In genomic region chr19:1097810-1098176, GRCh38 we compare ENCODE assay signal across 12 cellular contexts. TPM values are rescaled to one million over a fixed set of nuclear protein-coding genes. Genes with fewer than 3 reads are reported as not detected.
DNase-seq lines count a peak whose midpoint lies in the region; ATAC-seq, FAIRE-seq and TF ChIP-seq lines count a peak whose summit lies in the region.
"Had no signal": no experiment of that assay in that cellular context is flagged by ENCODE, and none has a peak within 500 bp of the region (broad histone marks: within the 10 kb centered on the region; RNA-seq: fewer than 3 reads in every experiment).

No MANE protein-coding gene starts in this region.

- TF ChIP-seq POLR2A in GM12891 (IDR thresholded peaks at IDR 0.05; ENCODE audit: low read depth, low read length): no peak

- H3K36me3 ChIP-seq in naive thymus-derived CD4-positive, alpha-beta T cell (ENCODE audit: control insufficient read depth in 2 of 3, insufficient read depth in 3 of 3, low read length in 3 of 3): peaks cover 0 to 14% (median 0%) of the 10 kb centered on the region in 3 experiments
- peaks cover 6% of the 10 kb centered on the region; the same call in 1 of the 2 replicates for H3K36me3 ChIP-seq in SJCRH30

- H3K27ac Mint-ChIP-seq in activated naive CD8-positive, alpha-beta T cell treated with anti-CD3 and anti-CD28 coated beads, Interleukin-2, amount 50 U/mL, for 24 hours: peak overlapping the region; percentile 49
- peak overlapping the region in 5 of 9 donors; percentile 55 to 74 (median 68) for H3K27ac Mint-ChIP-seq in naive thymus-derived CD4-positive, alpha-beta T cell

- CTCF ChIA-PET in naive thymus-derived CD4-positive, alpha-beta T cell (lab: Charles Lee): interaction anchor here (0.7 to 0.9 kb wide), 2 partner anchors 21 to 147 kb away, joined by 4 to 5 read pairs; no protein-coding TSS in a partner anchor

- FAIRE-seq in frontal cortex (lab: Jason Lieb, UNC): no peak
- FAIRE-seq in GM12891 (lab: Jason Lieb, UNC): no peak
- FAIRE-seq: GM18507 had no signal

- POLR2A ChIA-PET in naive thymus-derived CD4-positive, alpha-beta T cell (lab: Charles Lee): interaction anchor here (1.3 to 38.6 kb wide), 3 partner anchors 25 to 171 kb away, joined by 4 to 2022 read pairs (median 6); partner anchors contain the start of genes ARHGAP45 and CIRBP

- peaks cover 21 to 35% of the 10 kb centered on the region in 2 donors for H3K4me1 ChIP-seq in naive thymus-derived CD4-positive, alpha-beta T cell (ENCODE audit: control insufficient read depth in 2 of 2, insufficient read depth in 2 of 2, low read length in 2 of 2)
- H3K4me1 ChIP-seq in SJCRH30: peaks cover 7% of the 10 kb centered on the region

- no peak for ATAC-seq in activated naive CD8-positive, alpha-beta T cell treated with anti-CD3 and anti-CD28 coated beads, Interleukin-2, amount 50 U/mL, for 24 hours
- no peak for ATAC-seq in naive thymus-derived CD4-positive, alpha-beta T cell
- ATAC-seq: naive thymus-derived CD8-positive, alpha-beta T cell had no signal

- no peak overlapping the region for H3K4me3 Mint-ChIP-seq in activated naive CD8-positive, alpha-beta T cell treated with anti-CD3 and anti-CD28 coated beads, Interleukin-2, amount 50 U/mL, for 24 hours
- H3K4me3 Mint-ChIP-seq in naive thymus-derived CD4-positive, alpha-beta T cell: no peak overlapping the region

- DNase-seq in AG10803 (ENCODE audit: low read depth): peak; percentile 25
- DNase-seq in DMS53 (lab: John Stamatoyannopoulos, UW): peak; percentile 84
- DNase-seq in activated naive CD8-positive, alpha-beta T cell treated with anti-CD3 and anti-CD28 coated beads, Interleukin-2, amount 50 U/mL, for 24 hours: no peak
- DNase-seq in naive thymus-derived CD4-positive, alpha-beta T cell: no peak
- DNase-seq in frontal cortex (ENCODE audit: low spot score in 2 of 2): no peak
- DNase-seq in GM12891 (ENCODE audit: insufficient read length, low spot score): no peak
- no peak for DNase-seq in SJCRH30
- no peak for DNase-seq in head of caudate nucleus
- DNase-seq: DMS79; naive thymus-derived CD8-positive, alpha-beta T cell; NCI-H748 treated with DMSO at 0.1 percent for 48 hours had no signal

- intact Hi-C loops in naive thymus-derived CD4-positive, alpha-beta T cell (cut with micrococcal nuclease): no loop called here
- intact Hi-C loops in head of caudate nucleus (cut with DNase I): no loop called here

- no peak overlapping the region for H3K27ac ChIP-seq in naive thymus-derived CD4-positive, alpha-beta T cell (ENCODE audit: low read depth, low read length)
- no peak overlapping the region for H3K27ac ChIP-seq in SJCRH30

- H3K4me3 ChIP-seq in AG10803 (ENCODE audit: low read length) (no peak overlapping the region), SJCRH30 (no peak overlapping the region)
- no peak overlapping the region for H3K4me3 ChIP-seq in naive thymus-derived CD4-positive, alpha-beta T cell (ENCODE audit: low read length)

- H3K27me3 ChIP-seq in naive thymus-derived CD4-positive, alpha-beta T cell (ENCODE audit: control insufficient read depth in 2 of 2, insufficient read depth in 2 of 2, low read length in 2 of 2): no peaks in the 10 kb centered on the region
- H3K27me3 ChIP-seq in SJCRH30: no peaks in the 10 kb centered on the region

- no peaks in the 10 kb centered on the region for H3K9me3 ChIP-seq in naive thymus-derived CD4-positive, alpha-beta T cell (ENCODE audit: control insufficient read depth in 2 of 3, low read length in 3 of 3)
- no peaks in the 10 kb centered on the region for H3K9me3 ChIP-seq in SJCRH30 (replicated peaks)

- no peaks in the 10 kb centered on the region for H3K9me3 Mint-ChIP-seq in activated naive CD8-positive, alpha-beta T cell treated with anti-CD3 and anti-CD28 coated beads, Interleukin-2, amount 50 U/mL, for 24 hours
- H3K9me3 Mint-ChIP-seq in naive thymus-derived CD4-positive, alpha-beta T cell: peaks cover 0 to 6% (median 0%) of the 10 kb centered on the region in 11 donors

- H3K27me3 Mint-ChIP-seq in activated naive CD8-positive, alpha-beta T cell treated with anti-CD3 and anti-CD28 coated beads, Interleukin-2, amount 50 U/mL, for 24 hours: no peaks in the 10 kb centered on the region
- no peaks in the 10 kb centered on the region for H3K27me3 Mint-ChIP-seq in naive thymus-derived CD4-positive, alpha-beta T cell
- H3K27me3 Mint-ChIP-seq: naive thymus-derived CD8-positive, alpha-beta T cell had no signal

- H3K4me1 Mint-ChIP-seq in activated naive CD8-positive, alpha-beta T cell treated with anti-CD3 and anti-CD28 coated beads, Interleukin-2, amount 50 U/mL, for 24 hours: peaks cover 71% of the 10 kb centered on the region
- H3K4me1 Mint-ChIP-seq in naive thymus-derived CD4-positive, alpha-beta T cell: peaks cover 20 to 73% (median 58%) of the 10 kb centered on the region in 7 donors

- H3K36me3 Mint-ChIP-seq in activated naive CD8-positive, alpha-beta T cell treated with anti-CD3 and anti-CD28 coated beads, Interleukin-2, amount 50 U/mL, for 24 hours (ENCODE audit: low read depth): peaks cover 8% of the 10 kb centered on the region
- H3K36me3 Mint-ChIP-seq in naive thymus-derived CD4-positive, alpha-beta T cell: peaks cover 0 to 13% (median 0%) of the 10 kb centered on the region in 5 donors

- no peak for TF ChIP-seq CTCF in AG10803 (conservative IDR thresholded peaks at IDR 0.05; ENCODE audit: low read length)

TF ChIP-seq in GM12891, 5 proteins besides CTCF, POLR2A, EP300 and RAD21:
- TF ChIP-seq TAF1 (IDR thresholded peaks at IDR 0.05; ENCODE audit: low read depth, low read length) (no peak), POU2F2 (IDR thresholded peaks at IDR 0.05; ENCODE audit: low read depth, low read length) (no peak), SPI1 (IDR thresholded peaks at IDR 0.05; ENCODE audit: low read depth, low read length) (no peak), POLR2AphosphoS5 (IDR thresholded peaks at IDR 0.05; ENCODE audit: low read depth, low read length) (no peak), PAX5 (IDR thresholded peaks at IDR 0.05; ENCODE audit: insufficient read depth, low read length, severe bottlenecking) (no peak)
TF ChIP-seq in GM12891: peak in this region for 0.

RNA-seq across cellular contexts. Expression of gene POLR2E, which starts 2.6 kb away (rescaled TPM):
- total RNA-seq in naive thymus-derived CD4-positive, alpha-beta T cell: 100 to 1,000 TPM in 1 of 5 experiments, 10 to 100 TPM in 4; 75.3 to 157 (median 82.1) TPM
- 100 to 1,000 TPM; 136 to 179 TPM for polyA plus RNA-seq in naive thymus-derived CD4-positive, alpha-beta T cell
- total RNA-seq in frontal cortex: 35.5 TPM
- polyA plus RNA-seq in GM12891 (2012; ENCODE audit: low read depth, missing spikeins): 196 TPM
- total RNA-seq in SJCRH30 (2014; rRNA removed; shearing (Covaris generic)): 176 and 183 TPM in 2 replicates

RNA-seq across cellular contexts. Expression of gene GPX4, which starts 6.0 kb away (rescaled TPM):
- 100 to 1,000 TPM; 122 to 235 (median 194) TPM for total RNA-seq in naive thymus-derived CD4-positive, alpha-beta T cell
- polyA plus RNA-seq in naive thymus-derived CD4-positive, alpha-beta T cell: 100 to 1,000 TPM; 417 to 522 TPM
- total RNA-seq in frontal cortex: 150 TPM
- 472 TPM for polyA plus RNA-seq in GM12891 (2012; ENCODE audit: low read depth, missing spikeins)
- 232 and 290 TPM in 2 replicates for total RNA-seq in SJCRH30 (2014; rRNA removed; shearing (Covaris generic))

RNA-seq across cellular contexts. Expression of gene ARHGAP45, which starts 30.8 kb away (rescaled TPM):
- 1,000 to 10,000 TPM in 1 of 5 experiments, 100 to 1,000 TPM in 4; 467 to 1,030 (median 779) TPM for total RNA-seq in naive thymus-derived CD4-positive, alpha-beta T cell
- polyA plus RNA-seq in naive thymus-derived CD4-positive, alpha-beta T cell: 100 to 1,000 TPM; 305 to 880 TPM
- total RNA-seq in frontal cortex: 1.2 TPM
- 71.9 TPM for polyA plus RNA-seq in GM12891 (2012; ENCODE audit: low read depth, missing spikeins)
- total RNA-seq in SJCRH30 (2014; rRNA removed; shearing (Covaris generic)): 2.9 TPM in 2 replicates

RNA-seq across cellular contexts. Expression of gene ABCA7, which starts 57.9 kb away (rescaled TPM):
- 100 to 1,000 TPM in 4 of 5 experiments, 10 to 100 TPM in 1; 57.8 to 323 (median 155) TPM for total RNA-seq in naive thymus-derived CD4-positive, alpha-beta T cell
- polyA plus RNA-seq in naive thymus-derived CD4-positive, alpha-beta T cell: 10 to 100 TPM in 1 of 2 donors, 1 to 10 TPM in 1; 6.6 to 25.5 TPM
- 2.0 TPM for total RNA-seq in frontal cortex
- 13.2 TPM for polyA plus RNA-seq in GM12891 (2012; ENCODE audit: low read depth, missing spikeins)
- 7.8 and 11.0 TPM in 2 replicates for total RNA-seq in SJCRH30 (2014; rRNA removed; shearing (Covaris generic))

Comparison
In these comparisons a context has a peak if more than half of its experiments do, and no peak if none do; other contexts are left out.
1. DNase-seq: peak in AG10803 (single experiment) and DMS53 (single experiment); none in activated naive CD8-positive, alpha-beta T cell treated with anti-CD3 and anti-CD28 coated beads, Interleukin-2, amount 50 U/mL, for 24 hours (single experiment), naive thymus-derived CD4-positive, alpha-beta T cell (0 of 9), frontal cortex (0 of 2), GM12891 (single experiment), SJCRH30 (0 of 2) and head of caudate nucleus (0 of 42).
2. RNA of gene ARHGAP45, which starts 30.8 kb away (total RNA-seq): 467 to 1,030 TPM in naive thymus-derived CD4-positive, alpha-beta T cell; 2.9 TPM in SJCRH30 and 1.2 TPM in frontal cortex (single experiment); every median in the first group is over 100 times any median in the second.